In genomic region chr11:14875163-14875562, GRCh38 we compare ENCODE assay signal across 21 cellular contexts. TPM values are rescaled to one million over a fixed set of nuclear protein-coding genes. Genes with fewer than 3 reads are reported as not detected.
DNase-seq lines count a peak whose midpoint lies in the region; FAIRE-seq and TF ChIP-seq lines count a peak whose summit lies in the region.
"Had no signal": no experiment of that assay in that cellular context is flagged by ENCODE, and none has a peak within 500 bp of the region (broad histone marks: within the 10 kb centered on the region; RNA-seq: fewer than 3 reads in every experiment).

No MANE protein-coding gene starts in this region.

- H3K4me1 Mint-ChIP-seq in activated naive CD4-positive, alpha-beta T cell treated with anti-CD3 and anti-CD28 coated beads, Interleukin-2, amount 50 U/mL, for 24 hours: peaks cover 20% of the 10 kb centered on the region
- H3K4me1 Mint-ChIP-seq: CD4-positive, alpha-beta memory T cell; H9 had no signal

- H3K36me3 ChIP-seq in HEK293 (ENCODE audit: control insufficient read depth in 2 of 2, insufficient read depth in 1 of 2, low read length in 2 of 2) (peaks cover 3 to 44% of the 10 kb centered on the region in 2 experiments; a peak in 2 of 3 replicates), H1 (ENCODE audit: control insufficient read depth in 2 of 4, insufficient read depth in 4 of 4, low read length in 3 of 4) (peaks cover 0 to 3% (median 2%) of the 10 kb centered on the region in 4 experiments; a peak in 4 of 8 replicates), sigmoid colon (peaks cover 0 to 64% (median 2%) of the 10 kb centered on the region in 4 donors)
- H3K36me3 ChIP-seq: BE2C had no signal

- no peak overlapping the region for H3K14ac ChIP-seq in H1 (ENCODE audit: insufficient read length)

- CTCF ChIA-PET in HEK293 (lab: Yijun Ruan, JAX): interaction anchor here (0.6 to 1.0 kb wide), 2 partner anchors 86 to 456 kb away, joined by 3 read pairs; no protein-coding TSS in a partner anchor
- CTCF ChIA-PET in H1 (lab: Charles Lee; ENCODE audit: partially characterized antibody): no interaction called here

- TF ChIP-seq CTCF in HEK293 (tag by site-specific recombination; IDR thresholded peaks at IDR 0.05) (no peak), H1 (IDR thresholded peaks at IDR 0.05; ENCODE audit: control extremely low read depth in 1 of 3, insufficient read depth in 1 of 3, low read depth in 1 of 3, low read length in 3 of 3) (no peak), sigmoid colon (IDR thresholded peaks at IDR 0.05) (no peak)

- peak overlapping the region; percentile 57 for H3K56ac ChIP-seq in H1 (replicated peaks; ENCODE audit: insufficient read length, low read depth, low read length)

- no peaks in the 10 kb centered on the region for H3K23me2 ChIP-seq in H1 (ENCODE audit: low read depth, low read length)

- no peak overlapping the region for H2BK120ac ChIP-seq in H1 (replicated peaks; ENCODE audit: low read depth, low read length)

- WGBS in H1 (ENCODE audit: extremely low coverage in 1 of 2, insufficient coverage in 1 of 2, insufficient read length in 1 of 2, insufficient replicate concordance in 2 of 2, low coverage in 1 of 2, low lambda C conversion rate in 2 of 2, missing lambda C conversion rate in 1 of 2), 2 experiments: 89 to 100% methylated on average over 1 to 5 of the region's 5 CpGs
- WGBS in sigmoid colon, 2 donors: 95 to 96% methylated on average over 5 of the region's 5 CpGs

- no peak overlapping the region for H2AFZ ChIP-seq in H1 (ENCODE audit: low read length)
- H2AFZ ChIP-seq: GM23248 had no signal

- H3K9ac ChIP-seq in H1 (replicated peaks in 1 of 4; ENCODE audit: extremely low read depth in 1 of 4, low read depth in 3 of 4, low read length in 3 of 4): no peak overlapping the region
- H3K9ac ChIP-seq: BLaER1 treated with 17β-estradiol and CSF1 and Interleukin-3, amounts not matched to agents 10 nM and 100 nM; GM23248 had no signal

- H3K4me2 ChIP-seq in H1 (ENCODE audit: insufficient read depth in 1 of 2, low read depth in 2 of 2, low read length in 2 of 2): no peak overlapping the region
- H3K4me2 ChIP-seq: A549; BLaER1 treated with 17β-estradiol and CSF1 and Interleukin-3, amounts not matched to agents 10 nM and 100 nM had no signal

- no peak overlapping the region for H3K4me3 ChIP-seq in HEK293 (ENCODE audit: low read depth, low read length)
- no peak overlapping the region for H3K4me3 ChIP-seq in H1 (ENCODE audit: extremely low read depth in 1 of 4, insufficient read depth in 2 of 4, low read depth in 3 of 4, low read length in 4 of 4)
- no peak overlapping the region for H3K4me3 ChIP-seq in sigmoid colon
- H3K4me3 ChIP-seq: A549; BLaER1 treated with 17β-estradiol and CSF1 and Interleukin-3, amounts not matched to agents 10 nM and 100 nM; GM23248 had no signal

- no peak overlapping the region for H3K27ac ChIP-seq in HEK293 (ENCODE audit: extremely low read depth, low read depth, low read length)
- H3K27ac ChIP-seq in H1 (ENCODE audit: low read depth, low read length): no peak overlapping the region
- no peak overlapping the region for H3K27ac ChIP-seq in sigmoid colon
- H3K27ac ChIP-seq: A549; BLaER1 treated with 17β-estradiol and CSF1 and Interleukin-3, amounts not matched to agents 10 nM and 100 nM; GM23248 had no signal

- TF ChIP-seq POLR2A in H1 (IDR thresholded peaks at IDR 0.05; ENCODE audit: control extremely low read depth in 1 of 2, low read depth in 2 of 2, low read length in 2 of 2) (no peak), sigmoid colon (IDR thresholded peaks at IDR 0.05) (no peak)

- no peak for FAIRE-seq in H1 (lab: Jason Lieb, UNC)
- no peak for FAIRE-seq in RCC 7860 (lab: Jason Lieb, UNC)
- FAIRE-seq: A549, G401.6 had no signal

- no peaks in the 10 kb centered on the region for H4K20me1 ChIP-seq in H1 (replicated peaks in 1 of 2; ENCODE audit: control insufficient read depth in 1 of 2, insufficient read depth in 2 of 2, low read length in 2 of 2)

- intact Hi-C loops in sigmoid colon (cut with DNase I): no loop called here

- H3K27me3 ChIP-seq in H1 (replicated peaks in 1 of 4; ENCODE audit: control insufficient read depth in 3 of 4, extremely low read depth in 1 of 4, insufficient read depth in 3 of 4, low read length in 3 of 4) (no peaks in the 10 kb centered on the region; a peak in 1 of 7 replicates), sigmoid colon (no peaks in the 10 kb centered on the region)
- H3K27me3 ChIP-seq: BE2C; BLaER1 treated with 17β-estradiol and CSF1 and Interleukin-3, amounts not matched to agents 10 nM and 100 nM had no signal

- POLR2A ChIA-PET in HEK293 (lab: Yijun Ruan, JAX): no interaction called here
- POLR2A ChIA-PET in H1 (lab: Charles Lee; ENCODE audit: partially characterized antibody): no interaction called here

- no peaks in the 10 kb centered on the region for H3K27me3 Mint-ChIP-seq in activated naive CD4-positive, alpha-beta T cell treated with anti-CD3 and anti-CD28 coated beads, Interleukin-2, amount 50 U/mL, for 24 hours
- H3K27me3 Mint-ChIP-seq: CD4-positive, alpha-beta memory T cell had no signal

- H3K9me3 Mint-ChIP-seq in activated naive CD4-positive, alpha-beta T cell treated with anti-CD3 and anti-CD28 coated beads, Interleukin-2, amount 50 U/mL, for 24 hours: no peaks in the 10 kb centered on the region
- H3K9me3 Mint-ChIP-seq: CD14-positive monocyte; CD4-positive, alpha-beta memory T cell; H9 had no signal

- H3K79me1 ChIP-seq in H1 (ENCODE audit: low read depth, low read length): no peaks in the 10 kb centered on the region

- no peak overlapping the region for H2BK20ac ChIP-seq in H1 (ENCODE audit: low read length)

- DNase-seq in activated naive CD4-positive, alpha-beta T cell treated with Interleukin-2 at 50 U/mL for 16 hours: no peak
- DNase-seq in H1 (ENCODE audit: low read depth in 1 of 2, low spot score in 2 of 2) (no peak), RCC 7860 (ENCODE audit: low spot score) (no peak), sigmoid colon (no peak)
- DNase-seq in activated T-cell treated with anti-CD3 and anti-CD28 coated beads, Interleukin-2, amount 50 U/mL, for 48 hours: no peak
- DNase-seq: 8988T; ACHN; AML-193; BE2C; Caco-2; CD4-positive, alpha-beta memory T cell; DMS153; DND-41; GM23248; H9 had no signal

- H2BK12ac ChIP-seq in H1 (ENCODE audit: low read depth, low read length): no peak overlapping the region

- H2AK5ac ChIP-seq in H1 (ENCODE audit: low read depth, low read length): no peak overlapping the region

- no peak overlapping the region for H4K5ac ChIP-seq in H1 (ENCODE audit: insufficient read length, low read depth, low read length)

- no peak overlapping the region for H2BK15ac ChIP-seq in H1 (ENCODE audit: low read length)

- H3K36me3 Mint-ChIP-seq in activated naive CD4-positive, alpha-beta T cell treated with anti-CD3 and anti-CD28 coated beads, Interleukin-2, amount 50 U/mL, for 24 hours: peaks cover 26% of the 10 kb centered on the region

- TF ChIP-seq RAD21 in H1 (IDR thresholded peaks at IDR 0.05 in 1 of 2, conservative IDR thresholded peaks at IDR 0.05 in 1 of 2; ENCODE audit: low read depth in 2 of 2, low read length in 2 of 2): no peak

- no peak overlapping the region for H4K8ac ChIP-seq in H1 (ENCODE audit: extremely low read depth, insufficient read depth, low read length)

- H3K27ac Mint-ChIP-seq in activated naive CD4-positive, alpha-beta T cell treated with anti-CD3 and anti-CD28 coated beads, Interleukin-2, amount 50 U/mL, for 24 hours: peak overlapping the region; percentile 69
- H3K27ac Mint-ChIP-seq: CD14-positive monocyte, H9 had no signal

- no peak overlapping the region for H3K23ac ChIP-seq in H1 (ENCODE audit: insufficient read length)

- no peaks in the 10 kb centered on the region for H3K4me1 ChIP-seq in HEK293 (ENCODE audit: control insufficient read depth, insufficient read depth, low read length)
- H3K4me1 ChIP-seq in H1 (replicated peaks in 1 of 4; ENCODE audit: control insufficient read depth in 3 of 4, insufficient read depth in 4 of 4, low read length in 3 of 4): no peaks in the 10 kb centered on the region
- H3K4me1 ChIP-seq in sigmoid colon: peaks cover 0 to 3% (median 0%) of the 10 kb centered on the region in 4 donors
- H3K4me1 ChIP-seq: BE2C; BLaER1 treated with 17β-estradiol and CSF1 and Interleukin-3, amounts not matched to agents 10 nM and 100 nM had no signal

- H3K4ac ChIP-seq in H1 (replicated peaks; ENCODE audit: insufficient read length, low read depth, low read length): no peak overlapping the region

- no peak overlapping the region for H3K18ac ChIP-seq in H1 (ENCODE audit: extremely low read depth, low read length)

- H2BK5ac ChIP-seq in H1 (ENCODE audit: low read depth, low read length): no peak overlapping the region

- H3K79me2 ChIP-seq in H1 (ENCODE audit: control insufficient read depth in 1 of 2, insufficient read depth in 2 of 2, low read length in 2 of 2): no peaks in the 10 kb centered on the region

- H3K9me3 ChIP-seq in HEK293 (ENCODE audit: control insufficient read depth, insufficient read depth, low read depth, low read length) (no peaks in the 10 kb centered on the region), H1 (ENCODE audit: insufficient read depth in 2 of 2, low read depth in 1 of 2, low read length in 1 of 2) (no peaks in the 10 kb centered on the region), sigmoid colon (no peaks in the 10 kb centered on the region)
- H3K9me3 ChIP-seq: A549; BE2C; BLaER1 treated with 17β-estradiol and CSF1 and Interleukin-3, amounts not matched to agents 10 nM and 100 nM; Caco-2 had no signal

- no peak overlapping the region for H4K91ac ChIP-seq in H1 (replicated peaks; ENCODE audit: insufficient read length, low read length)

- no peak overlapping the region for H3K4me3 Mint-ChIP-seq in activated naive CD4-positive, alpha-beta T cell treated with anti-CD3 and anti-CD28 coated beads, Interleukin-2, amount 50 U/mL, for 24 hours
- H3K4me3 Mint-ChIP-seq: CD14-positive monocyte; CD4-positive, alpha-beta memory T cell; H9 had no signal

- no peak for TF ChIP-seq EP300 in H1 (IDR thresholded peaks at IDR 0.05; ENCODE audit: borderline replicate concordance in 1 of 2, low read depth in 2 of 2, low read length in 2 of 2)
- TF ChIP-seq EP300 in sigmoid colon (IDR thresholded peaks at IDR 0.05): no peak

TF ChIP-seq in H1, 55 proteins besides CTCF, POLR2A, EP300 and RAD21 (continues in another document):
- TF ChIP-seq KDM1A (IDR thresholded peaks at IDR 0.05; ENCODE audit: borderline replicate concordance, low read length): no peak
- no peak for TF ChIP-seq YY1 (IDR thresholded peaks at IDR 0.05; ENCODE audit: low read depth, low read length)
- no peak for TF ChIP-seq TBP (IDR thresholded peaks at IDR 0.05; ENCODE audit: low read depth, low read length)

RNA-seq across cellular contexts. Expression of gene CYP2R1, which starts 16.9 kb away (rescaled TPM):
- 12.9 and 13.8 TPM in 2 replicates for total RNA-seq in H1 (2021; fragmentation: NEBNext Ultra II Directional; extraction: Animal tissue kit (Norgen Biotek cat#: 25700))
- polyA plus RNA-seq in H1 (2011; rRNA removed) (6.0 and 8.3 TPM in 2 replicates), sigmoid colon (10 to 100 TPM; 10.4 to 15.3 (median 11.4) TPM)
- polyA plus RNA-seq in H1 (2011; cell fraction: cytosol; rRNA removed): 12.8 TPM
- polyA plus RNA-seq in H1 (2011; cell fraction: nucleus; rRNA removed): 11.9 TPM
- polyA plus RNA-seq in H1 (2012, experiment 1 of 2): 14.8 to 27.9 TPM (median 18.0 TPM) in 4 replicates
- 1.7 TPM for polyA plus RNA-seq in H1 (2012, experiment 2 of 2)
- polyA plus RNA-seq in H1 (2013, experiment 1 of 2): 18.0 TPM
- polyA plus RNA-seq in H1 (2013, experiment 2 of 2): 15.8 TPM
- 12.3 and 19.3 TPM in 2 replicates for polyA minus RNA-seq in H1 (2011; rRNA and poly(A)+ RNA removed)
- polyA minus RNA-seq in H1 (2011; cell fraction: cytosol; rRNA and poly(A)+ RNA removed): 9.8 TPM
- 15.2 TPM for polyA minus RNA-seq in H1 (2011; cell fraction: nucleus; rRNA and poly(A)+ RNA removed)
- 10 to 100 TPM in 3 of 4 donors, 1 to 10 TPM in 1; 6.1 to 17.5 (median 13.8) TPM for total RNA-seq in sigmoid colon
